In genomic region chr2:178152033-178152432, GRCh38 we compare ENCODE assay signal across 15 cellular contexts. TPM values are rescaled to one million over a fixed set of nuclear protein-coding genes. Genes with fewer than 3 reads are reported as not detected.
A peak's percentile ranks its signal among the peaks of the same experiment; 100 is the strongest.
DNase-seq lines count a peak whose midpoint lies in the region; ATAC-seq, FAIRE-seq and TF ChIP-seq lines count a peak whose summit lies in the region.
"Had no signal": no experiment of that assay in that cellular context is flagged by ENCODE, and none has a peak within 500 bp of the region (broad histone marks: within the 10 kb centered on the region; RNA-seq: fewer than 3 reads in every experiment).

No MANE protein-coding gene starts in this region.

- H3K9ac ChIP-seq in K562 (ENCODE audit: insufficient read depth in 1 of 2, low read depth in 2 of 2, low read length in 2 of 2) = no peak overlapping the region

- H3K36me3 ChIP-seq in K562 (ENCODE audit: control insufficient read depth, insufficient read depth, low read length) = no peaks in the 10 kb centered on the region
- H3K36me3 ChIP-seq in mucosa of descending colon (ENCODE audit: low read depth) = no peaks in the 10 kb centered on the region
- H3K36me3 ChIP-seq: colonic mucosa, spleen had no signal

- peak overlapping the region; percentile 20; the same call in 1 of the 2 replicates for H2AFZ ChIP-seq in K562 (ENCODE audit: low read depth, low read length)

- ATAC-seq in K562 (no peak), mucosa of descending colon (peak; percentile 28), HG02840 (IDR thresholded peaks at IDR 0.05; ENCODE audit: low FRiP score, unreplicated experiment) (no peak), GM18861 (IDR thresholded peaks at IDR 0.05; ENCODE audit: unreplicated experiment) (no peak)

- no peak overlapping the region for H3K4me2 ChIP-seq in K562 (ENCODE audit: insufficient read depth, low read length)

- H3K9me1 ChIP-seq in K562 (ENCODE audit: control insufficient read depth, insufficient read depth, low read length) = no peaks in the 10 kb centered on the region

- in situ Hi-C loops in K562 (cut with MboI) = no loop called here

- CTCF ChIA-PET in K562 (lab: Yijun Ruan, JAX; ENCODE audit: low intra/inter-chr PET ratio) = no interaction called here
- CTCF ChIA-PET in HEK293T (lab: Yijun Ruan, JAX) = no interaction called here

- DNase-seq in DMS53 treated with DMSO at 0.1 percent for 48 hours (lab: John Stamatoyannopoulos, UW; ENCODE audit: unreplicated experiment) (peak; percentile 34), LNCaP clone FGC (ENCODE audit: low read depth) (peak; percentile 36), K562 (ENCODE audit: extremely low read depth in 1 of 4, low spot score in 3 of 4) (no peak), mucosa of descending colon (no peak), HEK293T (ENCODE audit: extremely low spot score) (no peak)
- no peak for DNase-seq in activated naive CD4-positive, alpha-beta T cell treated with anti-CD3 and anti-CD28 coated beads, Interleukin-2, amount 50 U/mL, for 16 hours
- DNase-seq: colonic mucosa, H9, islet precursor cell, spleen, substantia nigra had no signal

- H3K79me2 ChIP-seq in K562 (ENCODE audit: control insufficient read depth, insufficient read depth, low read length) = no peaks in the 10 kb centered on the region

- TF ChIP-seq EP300 in K562 (IDR thresholded peaks at IDR 0.05; ENCODE audit: low read length) = no peak

- no TSS peak for BruUV-seq in K562 (replicated peaks; lab: Mats Ljungman, UMichigan)

- TF ChIP-seq CTCF in LNCaP clone FGC (IDR thresholded peaks at IDR 0.05; ENCODE audit: control insufficient read depth, extremely low read depth, insufficient read depth) (no peak), K562 (IDR thresholded peaks at IDR 0.05 in 2 of 3, conservative IDR thresholded peaks at IDR 0.05 in 1 of 3; ENCODE audit: insufficient read depth in 2 of 3, low read depth in 1 of 3, low read length in 3 of 3) (no peak), mucosa of descending colon (IDR thresholded peaks at IDR 0.05) (no peak)

- no peak for TF ChIP-seq RAD21 in K562 (CRISPR knock-in tag; conservative IDR thresholded peaks at IDR 0.05 in 1 of 2, IDR thresholded peaks at IDR 0.05 in 1 of 2)

- H3K4me1 ChIP-seq in K562 (replicated peaks in 1 of 2; ENCODE audit: control insufficient read depth in 2 of 2, insufficient read depth in 2 of 2, low read length in 2 of 2) (no peaks in the 10 kb centered on the region), mucosa of descending colon (ENCODE audit: low read depth) (peaks cover 19% of the 10 kb centered on the region)
- H3K4me1 ChIP-seq: colonic mucosa, spleen had no signal

- intact Hi-C loops in K562 (cut with micrococcal nuclease) = no loop called here
- intact Hi-C loops in mucosa of descending colon (cut with DNase I, micrococcal nuclease) = no loop called here

- H3K4me3 ChIP-seq in LNCaP clone FGC (ENCODE audit: low read depth, low read length) = no peak overlapping the region
- H3K4me3 ChIP-seq in K562 = no peak overlapping the region
- no peak overlapping the region for H3K4me3 ChIP-seq in mucosa of descending colon
- H3K4me3 ChIP-seq: colonic mucosa, spleen had no signal

- no peak for TF ChIP-seq POLR2A in K562 (conservative IDR thresholded peaks at IDR 0.05)

- FAIRE-seq in K562 (lab: Jason Lieb, UNC) = no peak
- FAIRE-seq: G401.6 had no signal

- H3K27me3 ChIP-seq in K562 (ENCODE audit: control insufficient read depth in 2 of 2, insufficient read depth in 2 of 2, low read length in 2 of 2) = peaks cover 2 to 4% of the 10 kb centered on the region in 2 experiments; a peak in 1 of 5 replicates
- H3K27me3 ChIP-seq: colonic mucosa had no signal

- WGBS in K562 (ENCODE audit: insufficient coverage, low coverage, missing lambda C conversion rate) = 13% methylated on average over 3 of the region's 3 CpGs

- H4K20me1 ChIP-seq in K562 (replicated peaks; ENCODE audit: control insufficient read depth, insufficient read depth, low read length) = no peaks in the 10 kb centered on the region

- H3K9me3 ChIP-seq in K562 (replicated peaks; ENCODE audit: control insufficient read depth, insufficient read depth, low read depth, low read length) (no peaks in the 10 kb centered on the region), mucosa of descending colon (no peaks in the 10 kb centered on the region)
- H3K9me3 ChIP-seq: colonic mucosa had no signal

- no peak overlapping the region for H3K27ac ChIP-seq in K562 (ENCODE audit: extremely low read depth, low read depth, low read length)
- H3K27ac ChIP-seq: C4-2B, colonic mucosa, spleen had no signal

- POLR2A ChIA-PET in K562 (lab: Yijun Ruan, JAX) = interaction anchor here (0.6 kb wide), 2 partner anchors 145 to 218 kb away, joined by 3 read pairs; no protein-coding TSS in a partner anchor
- POLR2A ChIA-PET in HEK293T (lab: Yijun Ruan, JAX) = no interaction called here

TF ChIP-seq in K562, 482 proteins besides CTCF, POLR2A, EP300 and RAD21 (continues in another document):
- TF ChIP-seq KDM1A (IDR thresholded peaks at IDR 0.05) (no peak), SMAD2 (IDR thresholded peaks at IDR 0.05; ENCODE audit: low read depth, low read length) (no peak), CEBPG (CRISPR knock-in tag; IDR thresholded peaks at IDR 0.05) (no peak), CEBPG (tag; conservative IDR thresholded peaks at IDR 0.05 in 1 of 2, IDR thresholded peaks at IDR 0.05 in 1 of 2) (no peak)

TF ChIP-seq in HEK293T, 16 proteins besides CTCF, POLR2A, EP300 and RAD21:
- TF ChIP-seq ZNF384 (IDR thresholded peaks at IDR 0.05) = no peak
- TF ChIP-seq FOXM1 (IDR thresholded peaks at IDR 0.05; ENCODE audit: borderline replicate concordance) = no peak
- no peak for TF ChIP-seq BHLHE40 (IDR thresholded peaks at IDR 0.05; ENCODE audit: borderline replicate concordance)
- TF ChIP-seq LEF1 (IDR thresholded peaks at IDR 0.05; ENCODE audit: borderline replicate concordance) = no peak
- no peak for TF ChIP-seq ELF4 (IDR thresholded peaks at IDR 0.05)
- no peak for TF ChIP-seq ARNT (IDR thresholded peaks at IDR 0.05)
- TF ChIP-seq FOXK2 (IDR thresholded peaks at IDR 0.05) = no peak
- no peak for TF ChIP-seq CTBP1 (IDR thresholded peaks at IDR 0.05; ENCODE audit: borderline replicate concordance)
- TF ChIP-seq TARDBP (IDR thresholded peaks at IDR 0.05) = no peak
- no peak for TF ChIP-seq HDGF (IDR thresholded peaks at IDR 0.05; ENCODE audit: borderline replicate concordance)
- no peak for TF ChIP-seq SP1 (IDR thresholded peaks at IDR 0.05)
- no peak for TF ChIP-seq SUZ12 (IDR thresholded peaks at IDR 0.05)
- TF ChIP-seq, protein P1, sequence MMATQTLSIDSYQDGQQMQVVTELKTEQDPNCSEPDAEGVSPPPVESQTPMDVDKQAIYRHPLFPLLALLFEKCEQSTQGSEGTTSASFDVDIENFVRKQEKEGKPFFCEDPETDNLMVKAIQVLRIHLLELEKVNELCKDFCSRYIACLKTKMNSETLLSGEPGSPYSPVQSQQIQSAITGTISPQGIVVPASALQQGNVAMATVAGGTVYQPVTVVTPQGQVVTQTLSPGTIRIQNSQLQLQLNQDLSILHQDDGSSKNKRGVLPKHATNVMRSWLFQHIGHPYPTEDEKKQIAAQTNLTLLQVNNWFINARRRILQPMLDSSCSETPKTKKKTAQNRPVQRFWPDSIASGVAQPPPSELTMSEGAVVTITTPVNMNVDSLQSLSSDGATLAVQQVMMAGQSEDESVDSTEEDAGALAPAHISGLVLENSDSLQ (IDR thresholded peaks at IDR 0.05) = no peak
- no peak for TF ChIP-seq NFRKB (IDR thresholded peaks at IDR 0.05)

RNA-seq across cellular contexts. Expression of gene RBM45, which starts 39.8 kb away (rescaled TPM):
- total RNA-seq in K562 (2011; cell fraction: chromatin; rRNA removed; ENCODE audit: low replicate concordance) = 10.8 and 27.2 TPM in 2 replicates
- 6.3 and 8.6 TPM in 2 replicates for total RNA-seq in K562 (2011; cell fraction: nucleolus; rRNA removed)
- total RNA-seq in K562 (2011; cell fraction: nucleoplasm; rRNA removed) = 8.9 and 11.3 TPM in 2 replicates
- 14.7 and 15.0 TPM in 2 replicates for total RNA-seq in K562 (2014; rRNA removed)
- 20.8 and 24.4 TPM in 2 replicates for total RNA-seq in K562 (2014; rRNA removed; fragmentation: Illumina TruSeq; extraction: Trizol)
- total RNA-seq in K562 (2015; rRNA removed; fragmentation: Illumina TruSeq; extraction: Trizol) = 21.0 and 22.0 TPM in 2 replicates
- total RNA-seq in K562 (2021) = 13.1 and 16.8 TPM in 2 replicates
- 13.1 and 17.9 TPM in 2 replicates for polyA plus RNA-seq in K562 (2011; rRNA removed)
- polyA plus RNA-seq in K562 (2011; cell fraction: cytosol; rRNA removed) = 3.9 and 4.2 TPM in 2 replicates
- polyA plus RNA-seq in K562 (2011; cell fraction: nucleus; rRNA removed) = 10.7 and 11.5 TPM in 2 replicates
- polyA plus RNA-seq in K562 (2012) = 12.6 and 14.6 TPM in 2 replicates
- 12.5 and 15.0 TPM in 2 replicates for polyA plus RNA-seq in K562 (2014; fragmentation: Illumina TruSeq; extraction: Trizol)
- 1 to 10 TPM; 6.7 to 9.9 TPM for polyA plus RNA-seq in K562 (2014; fragmentation: Nextera tagmentation; extraction: Ambion mirVana)
- polyA plus RNA-seq in K562 (2014; rRNA removed) = 16.2 and 19.9 TPM in 2 replicates
- 10.7 TPM in 2 replicates for polyA minus RNA-seq in K562 (2011; rRNA and poly(A)+ RNA removed)
- polyA minus RNA-seq in K562 (2011; cell fraction: cytosol; rRNA and poly(A)+ RNA removed) = 3.2 and 3.9 TPM in 2 replicates
- 15.6 and 20.0 TPM in 2 replicates for polyA minus RNA-seq in K562 (2011; cell fraction: nucleus; rRNA and poly(A)+ RNA removed)
- total RNA-seq in mucosa of descending colon = 10 to 100 TPM; 13.4 to 18.3 (median 14.5) TPM

RNA-seq across cellular contexts. Expression of gene OSBPL6, which starts 42.3 kb away (rescaled TPM):
- 14.3 and 23.6 TPM in 2 replicates for total RNA-seq in K562 (2011; cell fraction: chromatin; rRNA removed; ENCODE audit: low replicate concordance)
- 5.0 and 7.1 TPM in 2 replicates for total RNA-seq in K562 (2011; cell fraction: nucleolus; rRNA removed)
- total RNA-seq in K562 (2011; cell fraction: nucleoplasm; rRNA removed) = 6.3 and 9.2 TPM in 2 replicates
- total RNA-seq in K562 (2014; rRNA removed) = 5.7 and 6.7 TPM in 2 replicates
- total RNA-seq in K562 (2014; rRNA removed; fragmentation: Illumina TruSeq; extraction: Trizol) = 9.3 and 10.2 TPM in 2 replicates
- 5.9 and 6.0 TPM in 2 replicates for total RNA-seq in K562 (2015; rRNA removed; fragmentation: Illumina TruSeq; extraction: Trizol)
- 12.6 TPM in 2 replicates for total RNA-seq in K562 (2021)
- polyA plus RNA-seq in K562 (2011; rRNA removed) = 12.7 and 23.4 TPM in 2 replicates
- 9.5 and 16.3 TPM in 2 replicates for polyA plus RNA-seq in K562 (2011; cell fraction: cytosol; rRNA removed)
- polyA plus RNA-seq in K562 (2011; cell fraction: nucleus; rRNA removed) = 14.7 and 21.3 TPM in 2 replicates
- 7.3 and 8.4 TPM in 2 replicates for polyA plus RNA-seq in K562 (2012)
- 11.1 and 12.0 TPM in 2 replicates for polyA plus RNA-seq in K562 (2014; fragmentation: Illumina TruSeq; extraction: Trizol)
- polyA plus RNA-seq in K562 (2014; fragmentation: Nextera tagmentation; extraction: Ambion mirVana) = 1 to 10 TPM; 3.4 to 3.8 TPM
- 9.3 and 9.5 TPM in 2 replicates for polyA plus RNA-seq in K562 (2014; rRNA removed)
- 16.7 and 29.6 TPM in 2 replicates for polyA minus RNA-seq in K562 (2011; rRNA and poly(A)+ RNA removed)
- 9.8 and 13.0 TPM in 2 replicates for polyA minus RNA-seq in K562 (2011; cell fraction: cytosol; rRNA and poly(A)+ RNA removed)
- 9.3 and 20.9 TPM in 2 replicates for polyA minus RNA-seq in K562 (2011; cell fraction: nucleus; rRNA and poly(A)+ RNA removed)
- 1 to 10 TPM; 1.3 to 2.7 (median 1.5) TPM for total RNA-seq in mucosa of descending colon

Comparison
In these comparisons a context has a peak if more than half of its experiments do, and no peak if none do; other contexts are left out.
1. DNase-seq: peak in DMS53 treated with DMSO at 0.1 percent for 48 hours (single experiment) and LNCaP clone FGC (single experiment); none in K562 (0 of 4), mucosa of descending colon (0 of 3), activated naive CD4-positive, alpha-beta T cell treated with anti-CD3 and anti-CD28 coated beads, Interleukin-2, amount 50 U/mL, for 16 hours (single experiment) and HEK293T (single experiment).